1 cellular context compared by ENCODE assay signal in the genomic region with DNA sequence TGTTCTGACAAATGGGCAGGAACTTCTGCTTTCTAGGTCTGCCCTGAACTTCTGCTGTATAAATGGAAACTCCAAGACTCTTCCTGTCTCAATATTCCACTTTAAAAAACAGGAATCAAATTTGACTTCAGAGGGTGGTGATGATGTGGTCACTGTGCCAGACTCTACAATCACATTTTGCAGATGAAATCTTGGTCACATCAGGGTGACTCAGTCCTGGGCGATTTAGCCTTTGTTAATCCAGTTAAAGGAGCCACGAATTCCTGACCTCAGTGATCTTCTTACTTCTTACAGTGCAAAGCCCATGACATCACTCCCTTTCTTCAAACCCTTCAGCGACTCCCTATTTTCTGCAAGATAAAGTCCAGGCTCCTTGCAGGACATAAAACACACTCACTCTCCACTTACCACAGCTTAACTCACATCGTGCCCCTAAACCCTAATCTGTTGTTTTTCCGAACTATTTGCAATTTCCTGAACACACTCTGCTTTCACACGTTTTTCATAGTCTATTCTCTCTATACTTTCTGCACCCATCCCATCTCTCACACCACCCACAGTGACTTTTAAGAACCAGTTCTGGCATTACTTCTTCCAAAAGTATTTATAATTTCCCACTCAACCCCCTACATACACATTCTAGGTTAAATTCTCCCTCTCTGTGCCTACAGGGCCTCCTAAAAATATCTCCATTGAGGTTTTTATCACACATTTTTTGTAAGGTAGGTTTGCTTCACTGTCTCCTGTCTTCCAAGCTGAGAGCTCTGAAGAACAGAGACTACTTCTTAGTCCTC.
TF ChIP-seq lines count a peak whose summit lies in the region.

No MANE protein-coding gene starts in this region.

TF ChIP-seq in HepG2, 621 proteins besides CTCF, POLR2A, EP300 and RAD21:
- TF ChIP-seq ATF7 (IDR thresholded peaks at IDR 0.05), result peak; percentile 26; the same call in 1 of the 2 replicates
- TF ChIP-seq ATF7 (CRISPR knock-in tag; IDR thresholded peaks at IDR 0.05), result no peak
- TF ChIP-seq POGK (CRISPR knock-in tag; conservative IDR thresholded peaks at IDR 0.05), result no peak
- no peak for TF ChIP-seq YEATS2 (CRISPR knock-in tag; IDR thresholded peaks at IDR 0.05; ENCODE audit: borderline replicate concordance)
